Comparison of ENCODE assay signal across 10 cellular contexts in genomic region chr11:62669420-62670161, GRCh38. TPM values are rescaled to one million over a fixed set of nuclear protein-coding genes. Genes with fewer than 3 reads are reported as not detected.
DNase-seq lines count a peak whose midpoint lies in the region; ATAC-seq and TF ChIP-seq lines count a peak whose summit lies in the region.
"Had no signal": no experiment of that assay in that cellular context is flagged by ENCODE, and none has a peak within 500 bp of the region (broad histone marks: within the 10 kb centered on the region; RNA-seq: fewer than 3 reads in every experiment).

No MANE protein-coding gene starts in this region.

- H4K20me1 ChIP-seq in hepatocyte (ENCODE audit: insufficient read depth, poor library complexity, severe bottlenecking): peaks cover 10% of the 10 kb centered on the region

- H3K9me2 ChIP-seq in hepatocyte (replicated peaks; ENCODE audit: insufficient read depth): no peaks in the 10 kb centered on the region

- no peak for ATAC-seq in natural killer cell treated with Interleukin-12 subunit alpha and Interleukin-12 subunit beta and Interleukin-15 and Interleukin-18, amount 100 ng/mL, for 72 hours
- ATAC-seq in natural killer cell: no peak
- ATAC-seq: esophagus mucosa had no signal

- peaks cover 58% of the 10 kb centered on the region for H3K79me2 ChIP-seq in hepatocyte

- H3K4me1 ChIP-seq in hepatocyte (ENCODE audit: insufficient read depth): peaks cover 31% of the 10 kb centered on the region
- peaks cover 30 to 64% (median 51%) of the 10 kb centered on the region in 4 donors for H3K4me1 ChIP-seq in transverse colon
- peaks cover 20% of the 10 kb centered on the region for H3K4me1 ChIP-seq in prostate gland (replicated peaks)

- TF ChIP-seq CTCF in natural killer cell (IDR thresholded peaks at IDR 0.05): no peak
- TF ChIP-seq CTCF in hepatocyte (IDR thresholded peaks at IDR 0.05; ENCODE audit: poor library complexity): no peak
- no peak for TF ChIP-seq CTCF in transverse colon (IDR thresholded peaks at IDR 0.05)
- TF ChIP-seq CTCF in prostate gland (IDR thresholded peaks at IDR 0.05): no peak
- no peak for TF ChIP-seq CTCF in GM13976 (IDR thresholded peaks at IDR 0.05; ENCODE audit: borderline replicate concordance, control extremely low read depth, extremely low read depth, insufficient read depth, missing control alignments)

- H3K4me2 ChIP-seq in hepatocyte: no peak overlapping the region

- 72% methylated on average over 4 of the region's 4 CpGs for WGBS in hepatocyte (ENCODE audit: low lambda C conversion rate, missing lambda C conversion rate)
- 67 to 78% methylated on average over 2 to 4 of the region's 4 CpGs for WGBS in transverse colon (ENCODE audit: low coverage in 1 of 2), 2 donors
- 70% methylated on average over 4 of the region's 4 CpGs for whole genome bisulfite sequencing in prostate gland

- peaks cover 25 to 33% of the 10 kb centered on the region in 2 donors for H3K4me1 Mint-ChIP-seq in natural killer cell treated with Interleukin-12 subunit alpha and Interleukin-12 subunit beta and Interleukin-15 and Interleukin-18, amount 100 ng/mL, for 72 hours (ENCODE audit: low read depth in 2 of 2)
- H3K4me1 Mint-ChIP-seq in natural killer cell: peaks cover 25 to 45% of the 10 kb centered on the region in 2 donors

- no peak for DNase-seq in natural killer cell treated with Interleukin-12 subunit alpha and Interleukin-12 subunit beta and Interleukin-15 and Interleukin-18, amount 100 ng/mL, for 72 hours (ENCODE audit: low spot score)
- DNase-seq in natural killer cell: no peak
- DNase-seq in hepatocyte (ENCODE audit: low spot score): no peak
- DNase-seq in transverse colon: peak; percentile 57
- DNase-seq in prostate gland (ENCODE audit: low spot score): no peak
- no peak for DNase-seq in GM13976 (ENCODE audit: low spot score)
- no peak for DNase-seq in NCI-H345 (lab: John Stamatoyannopoulos, UW)
- DNase-seq: DMS79 treated with DMSO at 0.1 percent for 48 hours had no signal

- H3K9me3 Mint-ChIP-seq in natural killer cell treated with Interleukin-12 subunit alpha and Interleukin-12 subunit beta and Interleukin-15 and Interleukin-18, amount 100 ng/mL, for 72 hours: no peaks in the 10 kb centered on the region
- H3K9me3 Mint-ChIP-seq in natural killer cell: no peaks in the 10 kb centered on the region

- peak overlapping the region; percentile 94 for H3K4me3 Mint-ChIP-seq in natural killer cell treated with Interleukin-12 subunit alpha and Interleukin-12 subunit beta and Interleukin-15 and Interleukin-18, amount 100 ng/mL, for 72 hours
- no peak overlapping the region for H3K4me3 Mint-ChIP-seq in natural killer cell

- H3K36me3 Mint-ChIP-seq in natural killer cell treated with Interleukin-12 subunit alpha and Interleukin-12 subunit beta and Interleukin-15 and Interleukin-18, amount 100 ng/mL, for 72 hours: peaks cover 9% of the 10 kb centered on the region
- no peaks in the 10 kb centered on the region for H3K36me3 Mint-ChIP-seq in natural killer cell

- no peak for TF ChIP-seq EP300 in transverse colon (IDR thresholded peaks at IDR 0.05; ENCODE audit: low read depth)

- H3K4me3 ChIP-seq in hepatocyte (no peak overlapping the region), transverse colon (no peak overlapping the region), prostate gland (no peak overlapping the region)

- no peaks in the 10 kb centered on the region for H3K27me3 Mint-ChIP-seq in natural killer cell treated with Interleukin-12 subunit alpha and Interleukin-12 subunit beta and Interleukin-15 and Interleukin-18, amount 100 ng/mL, for 72 hours
- H3K27me3 Mint-ChIP-seq in natural killer cell (ENCODE audit: low read depth in 2 of 2): no peaks in the 10 kb centered on the region

- H3K27ac ChIP-seq in hepatocyte (peak overlapping the region; percentile 95), transverse colon (peak overlapping the region; percentile 92 to 93 (median 93)), prostate gland (no peak overlapping the region)

- in situ Hi-C loops in transverse colon (cut with MboI; ENCODE audit: low pct_ligation_motif_present in 1 of 4, low pct_unique_long_range_greater_than_20kb in 1 of 4, low sequenced_read_pairs in 3 of 4) (no loop called here), GM13976 (cut with MboI; ENCODE audit: low sequenced_read_pairs, unreplicated experiment) (no loop called here)

- TF ChIP-seq POLR2A in Raji (IDR thresholded peaks at IDR 0.05; ENCODE audit: insufficient read depth, low read depth, low read length) (peak; percentile 43; the same call in 1 of the 2 replicates), transverse colon (IDR thresholded peaks at IDR 0.05) (no peak), prostate gland (IDR thresholded peaks at IDR 0.05) (no peak)

- H2AFZ ChIP-seq in hepatocyte: no peak overlapping the region

- no peaks in the 10 kb centered on the region for H3K9me3 ChIP-seq in hepatocyte (ENCODE audit: low read depth)
- no peaks in the 10 kb centered on the region for H3K9me3 ChIP-seq in transverse colon
- no peaks in the 10 kb centered on the region for H3K9me3 ChIP-seq in prostate gland

- intact Hi-C loops in natural killer cell (cut with micrococcal nuclease) (loop anchor here (5.0 kb wide), 2 partner anchors 38 to 58 kb away; partner anchors contain the start of genes BSCL2, GNG3, HNRNPUL2 and TTC9C), transverse colon (cut with DNase I; ENCODE audit: low total_unique reads) (no loop called here), prostate gland (cut with DNase I) (no loop called here)

- peak overlapping the region; percentile 91 to 96 for H3K27ac Mint-ChIP-seq in natural killer cell treated with Interleukin-12 subunit alpha and Interleukin-12 subunit beta and Interleukin-15 and Interleukin-18, amount 100 ng/mL, for 72 hours
- peak overlapping the region in 1 of 2 donors; percentile 97 for H3K27ac Mint-ChIP-seq in natural killer cell

- no peaks in the 10 kb centered on the region for H3K36me3 ChIP-seq in hepatocyte (replicated peaks; ENCODE audit: insufficient read depth, low read depth)
- no peaks in the 10 kb centered on the region for H3K36me3 ChIP-seq in transverse colon
- H3K36me3 ChIP-seq in prostate gland: no peaks in the 10 kb centered on the region

- H3K27me3 ChIP-seq in hepatocyte (no peaks in the 10 kb centered on the region), transverse colon (no peaks in the 10 kb centered on the region), prostate gland (replicated peaks; ENCODE audit: insufficient read depth) (no peaks in the 10 kb centered on the region)

RNA-seq across cellular contexts. Expression of gene UQCC3, which starts 1.9 kb away (rescaled TPM):
- 1 to 10 TPM; 6.1 to 8.8 TPM for total RNA-seq in natural killer cell treated with Interleukin-12 subunit alpha and Interleukin-12 subunit beta and Interleukin-15 and Interleukin-18, amount 100 ng/mL, for 72 hours
- total RNA-seq in natural killer cell: 1 to 10 TPM; 3.9 to 5.2 (median 4.0) TPM
- total RNA-seq in hepatocyte: 8.9 and 11.1 TPM in 2 replicates
- 17.0 and 19.0 TPM in 2 replicates for polyA plus RNA-seq in hepatocyte
- total RNA-seq in transverse colon: 10 to 100 TPM in 3 of 4 donors, 1 to 10 TPM in 1; 6.4 to 26.2 (median 15.3) TPM
- 10 to 100 TPM; 10.3 to 18.3 TPM for total RNA-seq in prostate gland

RNA-seq across cellular contexts. Expression of gene LBHD1, which starts 2.5 kb away (rescaled TPM):
- 10 to 100 TPM; 20.9 to 33.7 TPM for total RNA-seq in natural killer cell treated with Interleukin-12 subunit alpha and Interleukin-12 subunit beta and Interleukin-15 and Interleukin-18, amount 100 ng/mL, for 72 hours
- 10 to 100 TPM; 17.4 to 29.1 (median 20.4) TPM for total RNA-seq in natural killer cell
- total RNA-seq in hepatocyte: 5.4 and 11.2 TPM in 2 replicates
- 6.5 and 6.7 TPM in 2 replicates for polyA plus RNA-seq in hepatocyte
- total RNA-seq in transverse colon: 10 to 100 TPM in 2 of 4 donors, 1 to 10 TPM in 2; 7.5 to 16.1 (median 10.1) TPM
- 10 to 100 TPM in 1 of 2 donors, 1 to 10 TPM in 1; 7.1 to 10.2 TPM for total RNA-seq in prostate gland

RNA-seq across cellular contexts. Expression of gene CSKMT, which starts 4.5 kb away (rescaled TPM):
- total RNA-seq in natural killer cell treated with Interleukin-12 subunit alpha and Interleukin-12 subunit beta and Interleukin-15 and Interleukin-18, amount 100 ng/mL, for 72 hours: 100 to 1,000 TPM in 1 of 2 donors, 10 to 100 TPM in 1; 30.0 to 121 TPM
- total RNA-seq in natural killer cell: 10 to 100 TPM; 12.0 to 21.5 (median 13.7) TPM
- 10.0 and 22.5 TPM in 2 replicates for total RNA-seq in hepatocyte
- polyA plus RNA-seq in hepatocyte: 5.7 and 7.1 TPM in 2 replicates
- 10 to 100 TPM in 1 of 4 donors, 1 to 10 TPM in 1, not detected in 2; 6.0 to 17.0 TPM for total RNA-seq in transverse colon
- total RNA-seq in prostate gland: 10 to 100 TPM in 1 of 2 donors, 1 to 10 TPM in 1; 9.7 to 20.2 TPM

RNA-seq across cellular contexts. Expression of gene C11orf98, which starts 4.6 kb away (rescaled TPM):
- 100 to 1,000 TPM; 131 to 149 TPM for total RNA-seq in natural killer cell treated with Interleukin-12 subunit alpha and Interleukin-12 subunit beta and Interleukin-15 and Interleukin-18, amount 100 ng/mL, for 72 hours
- total RNA-seq in natural killer cell (10 to 100 TPM; 36.5 to 57.9 (median 39.1) TPM), hepatocyte (63.7 and 80.4 TPM in 2 replicates), transverse colon (10 to 100 TPM; 12.5 to 53.7 (median 37.7) TPM), prostate gland (10 to 100 TPM; 27.8 to 68.0 TPM)
- 116 and 133 TPM in 2 replicates for polyA plus RNA-seq in hepatocyte

RNA-seq across cellular contexts. Expression of gene UBXN1, which starts 9.3 kb away (rescaled TPM):
- 100 to 1,000 TPM in 1 of 2 donors, 10 to 100 TPM in 1; 91.1 to 124 TPM for total RNA-seq in natural killer cell treated with Interleukin-12 subunit alpha and Interleukin-12 subunit beta and Interleukin-15 and Interleukin-18, amount 100 ng/mL, for 72 hours
- total RNA-seq in natural killer cell (100 to 1,000 TPM; 179 to 238 (median 238) TPM), hepatocyte (73.0 and 74.1 TPM in 2 replicates), transverse colon (100 to 1,000 TPM; 129 to 219 (median 142) TPM), prostate gland (100 to 1,000 TPM; 136 to 179 TPM)
- polyA plus RNA-seq in hepatocyte: 73.2 and 73.8 TPM in 2 replicates

Comparison
In these comparisons a context has a peak if more than half of its experiments do, and no peak if none do; other contexts are left out.
1. H3K27ac ChIP-seq: peak in hepatocyte (single experiment) and transverse colon (4 of 4); none in prostate gland (0 of 2).